8 cellular contexts compared by ENCODE assay signal in the genomic region with DNA sequence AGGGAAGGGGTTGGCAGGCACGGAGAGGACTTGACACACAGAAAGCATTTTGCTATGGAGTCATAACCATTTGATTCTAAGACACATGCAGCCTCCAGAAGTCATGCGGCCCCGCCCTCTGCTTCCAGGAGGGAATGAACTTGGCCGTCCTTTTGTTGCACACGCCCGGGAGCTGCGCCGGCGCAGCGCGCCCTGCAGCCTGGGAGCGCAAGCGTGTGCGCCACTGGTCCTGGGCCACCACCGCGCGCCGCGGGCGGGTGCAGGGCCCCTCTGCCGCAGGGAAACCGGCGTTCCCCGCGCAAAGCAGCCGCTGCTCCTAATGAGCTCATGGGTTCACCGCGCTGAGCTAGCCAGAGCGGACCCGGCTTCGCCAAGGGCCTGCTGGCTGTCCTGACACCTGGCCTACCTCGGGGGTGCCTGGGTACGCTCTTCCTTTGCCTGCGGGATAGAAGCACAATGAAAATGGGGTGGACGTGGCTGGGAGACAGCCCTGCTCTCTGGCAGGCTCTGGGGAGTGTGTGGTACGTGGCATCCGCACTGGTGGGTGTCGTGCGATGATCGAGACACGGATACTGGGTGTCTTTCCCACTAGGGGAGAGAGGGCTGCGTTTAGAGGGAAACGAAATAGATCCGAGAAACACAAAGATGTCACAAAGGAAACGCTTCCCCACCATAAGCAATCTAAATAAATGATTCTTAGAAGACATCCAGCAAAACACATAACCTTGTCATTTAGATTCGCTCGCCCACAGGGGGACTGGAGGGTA. TPM values are rescaled to one million over a fixed set of nuclear protein-coding genes. Genes with fewer than 3 reads are reported as not detected.
DNase-seq lines count a peak whose midpoint lies in the region; ATAC-seq and TF ChIP-seq lines count a peak whose summit lies in the region.

No MANE protein-coding gene starts in this region.

- no peaks in the 10 kb centered on the region for H3K36me3 ChIP-seq in HAP-1 (replicated peaks)
- no peaks in the 10 kb centered on the region for H3K36me3 ChIP-seq in upper lobe of right lung

- no peak overlapping the region for H3K27ac Mint-ChIP-seq in CD14-positive monocyte
- no peak overlapping the region for H3K27ac Mint-ChIP-seq in activated naive CD4-positive, alpha-beta T cell treated with anti-CD3 and anti-CD28 coated beads, Interleukin-2, amount 50 U/mL, for 72 hours
- peak overlapping the region in 2 of 3 experiments; percentile 23 to 25 for H3K27ac Mint-ChIP-seq in nephron

- DNase-seq in CD14-positive monocyte (ENCODE audit: low spot score) = no peak
- peak; percentile 84 to 90 for DNase-seq in HAP-1 (ENCODE audit: low spot score in 2 of 2)
- DNase-seq in NCI-H82 treated with DMSO at 0.1 percent for 48 hours (lab: John Stamatoyannopoulos, UW; ENCODE audit: unreplicated experiment) = peak; percentile 1
- DNase-seq in activated naive CD4-positive, alpha-beta T cell treated with anti-CD3 and anti-CD28 coated beads, Interleukin-2, amount 50 U/mL, for 72 hours (ENCODE audit: low spot score in 2 of 2) = peak in 1 of 2 donors; percentile 42
- peak; percentile 69 for DNase-seq in germinal center (ENCODE audit: low spot score)
- DNase-seq in upper lobe of right lung = peak; percentile 64

- H3K36me3 Mint-ChIP-seq in CD14-positive monocyte (peaks cover 0 to 8% of the 10 kb centered on the region in 2 donors), nephron (ENCODE audit: low read depth) (no peaks in the 10 kb centered on the region)
- no peaks in the 10 kb centered on the region for H3K36me3 Mint-ChIP-seq in activated naive CD4-positive, alpha-beta T cell treated with anti-CD3 and anti-CD28 coated beads, Interleukin-2, amount 50 U/mL, for 72 hours

- H3K27ac ChIP-seq in upper lobe of right lung = no peak overlapping the region

- intact Hi-C loops in CD14-positive monocyte (cut with micrococcal nuclease) = no loop called here
- intact Hi-C loops in upper lobe of right lung (cut with DNase I) = no loop called here

- H3K4me1 Mint-ChIP-seq in CD14-positive monocyte (peaks cover 15% of the 10 kb centered on the region), nephron (peaks cover 20% of the 10 kb centered on the region)

- peaks cover 10% of the 10 kb centered on the region for H3K4me1 ChIP-seq in HAP-1
- peaks cover 13% of the 10 kb centered on the region for H3K4me1 ChIP-seq in upper lobe of right lung

- H3K9me3 Mint-ChIP-seq in CD14-positive monocyte (peaks cover 0 to 9% (median 0%) of the 10 kb centered on the region in 7 donors), nephron (peaks cover 1% of the 10 kb centered on the region)
- H3K9me3 Mint-ChIP-seq in activated naive CD4-positive, alpha-beta T cell treated with anti-CD3 and anti-CD28 coated beads, Interleukin-2, amount 50 U/mL, for 72 hours = no peaks in the 10 kb centered on the region

- TF ChIP-seq CTCF in CD14-positive monocyte (IDR thresholded peaks at IDR 0.05) (no peak), nephron (IDR thresholded peaks at IDR 0.05; ENCODE audit: unreplicated experiment in 3 of 3) (no peak), upper lobe of right lung (IDR thresholded peaks at IDR 0.05) (no peak)

- peaks cover 54 to 60% (median 57%) of the 10 kb centered on the region in 3 donors for H3K27me3 Mint-ChIP-seq in CD14-positive monocyte (ENCODE audit: low read depth in 3 of 3)
- H3K27me3 Mint-ChIP-seq in nephron (ENCODE audit: low read depth) = peaks cover 39% of the 10 kb centered on the region

- in situ Hi-C loops in HAP-1 (cut with MboI; ENCODE audit: low sequenced_read_pairs) = no loop called here

- peak overlapping the region; percentile 63 to 93 for H3K4me3 Mint-ChIP-seq in CD14-positive monocyte
- H3K4me3 Mint-ChIP-seq in nephron = peak overlapping the region; percentile 90 to 94 (median 91)

- no peaks in the 10 kb centered on the region for H3K27me3 ChIP-seq in HAP-1 (ENCODE audit: low read depth)
- H3K27me3 ChIP-seq in upper lobe of right lung = peaks cover 31% of the 10 kb centered on the region

- H3K4me3 ChIP-seq in HAP-1 (peak overlapping the region; percentile 57), upper lobe of right lung (peak overlapping the region; percentile 61)

- peak; percentile 44 to 55 for ATAC-seq in activated naive CD4-positive, alpha-beta T cell treated with anti-CD3 and anti-CD28 coated beads, Interleukin-2, amount 50 U/mL, for 72 hours
- ATAC-seq in upper lobe of right lung = peak; percentile 74
- ATAC-seq in HG02798 (IDR thresholded peaks at IDR 0.05; ENCODE audit: poor library complexity, unreplicated experiment) = no peak

- no peaks in the 10 kb centered on the region for H3K9me3 ChIP-seq in HAP-1
- no peaks in the 10 kb centered on the region for H3K9me3 ChIP-seq in upper lobe of right lung

RNA-seq across cellular contexts. Expression of a gene that starts 0.7 kb away (rescaled TPM):
- under 1 TPM in 1 of 2 donors, not detected in 1; 0.23 TPM for polyA plus RNA-seq in CD14-positive monocyte
- 10 to 100 TPM; 19.5 to 30.2 TPM for total RNA-seq in activated naive CD4-positive, alpha-beta T cell treated with anti-CD3 and anti-CD28 coated beads, Interleukin-2, amount 50 U/mL, for 72 hours
- 31.2 TPM for total RNA-seq in upper lobe of right lung

RNA-seq across cellular contexts. Expression of a gene that starts 54.1 kb away (rescaled TPM):
- 1 to 10 TPM; 3.4 to 3.7 TPM for polyA plus RNA-seq in CD14-positive monocyte
- total RNA-seq in activated naive CD4-positive, alpha-beta T cell treated with anti-CD3 and anti-CD28 coated beads, Interleukin-2, amount 50 U/mL, for 72 hours = 10 to 100 TPM; 36.8 to 63.7 TPM
- total RNA-seq in upper lobe of right lung = 35.5 TPM

Comparison
In these comparisons a context has a peak if more than half of its experiments do, and no peak if none do; other contexts are left out.
1. H3K27ac Mint-ChIP-seq: peak in nephron (2 of 3); none in CD14-positive monocyte (0 of 7) and activated naive CD4-positive, alpha-beta T cell treated with anti-CD3 and anti-CD28 coated beads, Interleukin-2, amount 50 U/mL, for 72 hours (0 of 2).